Comparison of ENCODE assay signal across 8 cellular contexts in genomic region chr7:38374507-38374906, GRCh38.
DNase-seq lines count a peak whose midpoint lies in the region; ATAC-seq, FAIRE-seq and TF ChIP-seq lines count a peak whose summit lies in the region.

No MANE protein-coding gene starts in this region.

- no peak overlapping the region for H4K5ac ChIP-seq in H1 (ENCODE audit: insufficient read length, low read depth, low read length)

- H2BK20ac ChIP-seq in H1 (ENCODE audit: low read length): no peak overlapping the region

- no peak overlapping the region for H4K8ac ChIP-seq in H1 (ENCODE audit: extremely low read depth, insufficient read depth, low read length)

- H3K18ac ChIP-seq in H1 (ENCODE audit: extremely low read depth, low read length): no peak overlapping the region

- H3K27ac ChIP-seq in H1 (ENCODE audit: low read depth, low read length) (no peak overlapping the region), osteoblast (ENCODE audit: low read depth, low read length) (no peak overlapping the region)

- no peak overlapping the region for H2BK120ac ChIP-seq in H1 (replicated peaks; ENCODE audit: low read depth, low read length)

- no peak for TF ChIP-seq POLR2A in H1 (IDR thresholded peaks at IDR 0.05; ENCODE audit: control extremely low read depth in 1 of 2, low read depth in 2 of 2, low read length in 2 of 2)

- WGBS in H1 (ENCODE audit: extremely low coverage in 1 of 2, insufficient coverage in 1 of 2, insufficient read length in 1 of 2, insufficient replicate concordance in 2 of 2, low coverage in 1 of 2, low lambda C conversion rate in 2 of 2, missing lambda C conversion rate in 1 of 2), 2 experiments: 56% methylated on average over 6 of the region's 6 CpGs; no CpG with 5 or more reads in 1 of the 2 experiments

- no peak overlapping the region for H2BK12ac ChIP-seq in H1 (ENCODE audit: low read depth, low read length)

- intact Hi-C loops in activated CD4-positive, alpha-beta T cell treated with anti-CD3 and anti-CD28 coated beads for 36 hours (cut with DNase I, micrococcal nuclease): loop anchor here (1.0 to 10.0 kb wide), 4 partner anchors 152 to 472 kb away; partner anchors contain the start of gene SFRP4 (in 1 of the 2)

- peaks cover 14% of the 10 kb centered on the region for H3K4me1 Mint-ChIP-seq in activated CD4-positive, alpha-beta T cell treated with anti-CD3 and anti-CD28 coated beads for 36 hours
- H3K4me1 Mint-ChIP-seq in WTC11: peaks cover 8% of the 10 kb centered on the region

- no peak overlapping the region for H2AK5ac ChIP-seq in H1 (ENCODE audit: low read depth, low read length)

- CTCF ChIA-PET in activated CD4-positive, alpha-beta T cell treated with anti-CD3 and anti-CD28 coated beads for 36 hours (lab: Charles Lee): interaction anchor here (0.6 to 4.0 kb wide), 34 partner anchors 9 to 1145 kb away, joined by 3 to 57 read pairs (median 4); no protein-coding TSS in a partner anchor
- CTCF ChIA-PET in WTC11 (lab: Charles Lee): interaction anchor here (0.6 to 2.7 kb wide), 30 partner anchors 9 to 473 kb away, joined by 3 to 27 read pairs (median 4); partner anchors contain the start of gene SFRP4
- CTCF ChIA-PET in H1 (lab: Charles Lee; ENCODE audit: partially characterized antibody): interaction anchor here (0.6 to 6.0 kb wide), 41 partner anchors 10 to 1126 kb away, joined by 3 to 46 read pairs (median 3); partner anchors contain the start of gene SFRP4

- no peaks in the 10 kb centered on the region for H3K36me3 Mint-ChIP-seq in activated CD4-positive, alpha-beta T cell treated with anti-CD3 and anti-CD28 coated beads for 36 hours (ENCODE audit: low read depth)
- no peaks in the 10 kb centered on the region for H3K36me3 Mint-ChIP-seq in WTC11

- no peaks in the 10 kb centered on the region for H3K23me2 ChIP-seq in H1 (ENCODE audit: low read depth, low read length)

- no peak overlapping the region for H3K14ac ChIP-seq in H1 (ENCODE audit: insufficient read length)

- TF ChIP-seq EP300 in H1 (IDR thresholded peaks at IDR 0.05; ENCODE audit: borderline replicate concordance in 1 of 2, low read depth in 2 of 2, low read length in 2 of 2): no peak

- H3K27ac Mint-ChIP-seq in activated CD4-positive, alpha-beta T cell treated with anti-CD3 and anti-CD28 coated beads for 36 hours: no peak overlapping the region
- no peak overlapping the region for H3K27ac Mint-ChIP-seq in WTC11

- no peak overlapping the region for H4K91ac ChIP-seq in H1 (replicated peaks; ENCODE audit: insufficient read length, low read length)

- H3K4me2 ChIP-seq in H1 (ENCODE audit: insufficient read depth in 1 of 2, low read depth in 2 of 2, low read length in 2 of 2) (no peak overlapping the region), osteoblast (ENCODE audit: insufficient read depth, low read length) (no peak overlapping the region)

- no peak overlapping the region for H3K56ac ChIP-seq in H1 (replicated peaks; ENCODE audit: insufficient read length, low read depth, low read length)

- H2AFZ ChIP-seq in H1 (ENCODE audit: low read length) (no peak overlapping the region), osteoblast (ENCODE audit: low read length) (no peak overlapping the region)

- H4K20me1 ChIP-seq in H1 (replicated peaks in 1 of 2; ENCODE audit: control insufficient read depth in 1 of 2, insufficient read depth in 2 of 2, low read length in 2 of 2): no peaks in the 10 kb centered on the region
- no peaks in the 10 kb centered on the region for H4K20me1 ChIP-seq in osteoblast (ENCODE audit: insufficient read depth, low read length)

- POLR2A ChIA-PET in activated CD4-positive, alpha-beta T cell treated with anti-CD3 and anti-CD28 coated beads for 36 hours (lab: Charles Lee): no interaction called here
- POLR2A ChIA-PET in WTC11 (lab: Charles Lee): no interaction called here
- POLR2A ChIA-PET in H1 (lab: Charles Lee; ENCODE audit: partially characterized antibody): no interaction called here

- no peak overlapping the region for H2BK5ac ChIP-seq in H1 (ENCODE audit: low read depth, low read length)

- H3K27me3 ChIP-seq in H1 (replicated peaks in 1 of 4; ENCODE audit: control insufficient read depth in 3 of 4, extremely low read depth in 1 of 4, insufficient read depth in 3 of 4, low read length in 3 of 4): no peaks in the 10 kb centered on the region
- H3K27me3 ChIP-seq in osteoblast (ENCODE audit: insufficient read depth, low read length): no peaks in the 10 kb centered on the region

- peak; percentile 40 to 50 for TF ChIP-seq RAD21 in H1 (IDR thresholded peaks at IDR 0.05 in 1 of 2, conservative IDR thresholded peaks at IDR 0.05 in 1 of 2; ENCODE audit: low read depth in 2 of 2, low read length in 2 of 2)

- H3K9me3 ChIP-seq in H1 (ENCODE audit: insufficient read depth in 2 of 2, low read depth in 1 of 2, low read length in 1 of 2): no peaks in the 10 kb centered on the region
- no peaks in the 10 kb centered on the region for H3K9me3 ChIP-seq in osteoblast (ENCODE audit: low read depth, low read length)

- no peaks in the 10 kb centered on the region for H3K27me3 Mint-ChIP-seq in activated CD4-positive, alpha-beta T cell treated with anti-CD3 and anti-CD28 coated beads for 36 hours
- no peaks in the 10 kb centered on the region; the same call in 1 of the 2 replicates for H3K27me3 Mint-ChIP-seq in WTC11 (ENCODE audit: low read depth)

- H3K4me1 ChIP-seq in H1 (replicated peaks in 1 of 4; ENCODE audit: control insufficient read depth in 3 of 4, insufficient read depth in 4 of 4, low read length in 3 of 4) (peaks cover 0 to 6% (median under 1%) of the 10 kb centered on the region in 4 experiments; a peak in 2 of 7 replicates), osteoblast (ENCODE audit: insufficient read depth, low read length) (no peaks in the 10 kb centered on the region)

- FAIRE-seq in H1 (lab: Jason Lieb, UNC): peak; percentile 80

- no peak overlapping the region for H3K9ac ChIP-seq in H1 (replicated peaks in 1 of 4; ENCODE audit: extremely low read depth in 1 of 4, low read depth in 3 of 4, low read length in 3 of 4)

- no peak overlapping the region for H2BK15ac ChIP-seq in H1 (ENCODE audit: low read length)

- DNase-seq in activated CD4-positive, alpha-beta T cell treated with anti-CD3 and anti-CD28 coated beads for 36 hours: peak; percentile 70
- no peak for DNase-seq in activated CD4-positive, alpha-beta T cell treated with anti-CD3 and anti-CD28 coated beads for 1 hour
- DNase-seq in HT-29 (ENCODE audit: low spot score) (peak; percentile 33), WTC11 (ENCODE audit: low spot score) (peak; percentile 50), H1 (ENCODE audit: low read depth in 1 of 2, low spot score in 2 of 2) (peak in 1 of 2 experiments; percentile 70), osteoblast (ENCODE audit: insufficient read length, low spot score, missing footprints) (peak; percentile 88), retina (no peak)

- no peak overlapping the region for H3K4ac ChIP-seq in H1 (replicated peaks; ENCODE audit: insufficient read length, low read depth, low read length)

- no peaks in the 10 kb centered on the region for H3K79me1 ChIP-seq in H1 (ENCODE audit: low read depth, low read length)

- H3K4me3 ChIP-seq in H1 (ENCODE audit: extremely low read depth in 1 of 4, insufficient read depth in 2 of 4, low read depth in 3 of 4, low read length in 4 of 4): no peak overlapping the region
- no peak overlapping the region for H3K4me3 ChIP-seq in osteoblast (ENCODE audit: insufficient read depth, low read length)

- no peaks in the 10 kb centered on the region for H3K36me3 ChIP-seq in H1 (ENCODE audit: control insufficient read depth in 2 of 4, insufficient read depth in 4 of 4, low read length in 3 of 4)
- H3K36me3 ChIP-seq in osteoblast (ENCODE audit: insufficient read depth, low read length): no peaks in the 10 kb centered on the region

- TF ChIP-seq CTCF in WTC11 (IDR thresholded peaks at IDR 0.05) (peak; percentile 53), H1 (IDR thresholded peaks at IDR 0.05; ENCODE audit: control extremely low read depth in 1 of 3, insufficient read depth in 1 of 3, low read depth in 1 of 3, low read length in 3 of 3) (peak in 2 of 3 experiments; percentile 47 to 70; a peak in 3 of 4 replicates), osteoblast (IDR thresholded peaks at IDR 0.05; ENCODE audit: extremely low read depth, low read depth, low read length) (peak; percentile 71)

- no peaks in the 10 kb centered on the region for H3K9me3 Mint-ChIP-seq in activated CD4-positive, alpha-beta T cell treated with anti-CD3 and anti-CD28 coated beads for 36 hours (ENCODE audit: low read depth)
- peaks cover 2% of the 10 kb centered on the region; the same call in 1 of the 2 replicates for H3K9me3 Mint-ChIP-seq in WTC11

- no peak overlapping the region for H3K4me3 Mint-ChIP-seq in activated CD4-positive, alpha-beta T cell treated with anti-CD3 and anti-CD28 coated beads for 36 hours
- no peak overlapping the region for H3K4me3 Mint-ChIP-seq in WTC11

- no peak overlapping the region for H3K23ac ChIP-seq in H1 (ENCODE audit: insufficient read length)

- peak; percentile 28 for ATAC-seq in activated CD4-positive, alpha-beta T cell treated with anti-CD3 and anti-CD28 coated beads for 36 hours
- peak; percentile 18; the same call in 1 of the 2 replicates for ATAC-seq in WTC11
- ATAC-seq in HG03439 (IDR thresholded peaks at IDR 0.05; ENCODE audit: unreplicated experiment): no peak

- H3K79me2 ChIP-seq in H1 (ENCODE audit: control insufficient read depth in 1 of 2, insufficient read depth in 2 of 2, low read length in 2 of 2) (no peaks in the 10 kb centered on the region), osteoblast (ENCODE audit: insufficient read depth, low read length) (no peaks in the 10 kb centered on the region)

TF ChIP-seq in WTC11, 78 proteins besides CTCF, POLR2A, EP300 and RAD21 (continues in another document):
- no peak for TF ChIP-seq NR1H2 (CRISPR knock-in tag; IDR thresholded peaks at IDR 0.05)

TF ChIP-seq in H1, 55 proteins besides CTCF, POLR2A, EP300 and RAD21:
- TF ChIP-seq TCF12 (IDR thresholded peaks at IDR 0.05; ENCODE audit: low read depth, low read length): no peak
- no peak for TF ChIP-seq SP1 (IDR thresholded peaks at IDR 0.05; ENCODE audit: low read depth, low read length)
- TF ChIP-seq NRF1 (IDR thresholded peaks at IDR 0.05; ENCODE audit: low read depth, low read length): no peak
- no peak for TF ChIP-seq POLR2AphosphoS5 (IDR thresholded peaks at IDR 0.05; ENCODE audit: low read depth, low read length)
- no peak for TF ChIP-seq HDAC6 (IDR thresholded peaks at IDR 0.05; ENCODE audit: low read depth, low read length)
- no peak for TF ChIP-seq ASH2L (IDR thresholded peaks at IDR 0.05; ENCODE audit: low read length)

Comparison
In these comparisons a context has a peak if more than half of its experiments do, and no peak if none do; other contexts are left out.
1. DNase-seq: peak in activated CD4-positive, alpha-beta T cell treated with anti-CD3 and anti-CD28 coated beads for 36 hours (single experiment), HT-29 (single experiment), WTC11 (single experiment) and osteoblast (single experiment); none in activated CD4-positive, alpha-beta T cell treated with anti-CD3 and anti-CD28 coated beads for 1 hour (single experiment) and retina (single experiment).
2. Peak in every context shown above with its lines, with median percentiles within 50 percentile points of each other: CTCF ChIP-seq.